ENCODE assay signal across 9 cellular contexts in the genomic region with DNA sequence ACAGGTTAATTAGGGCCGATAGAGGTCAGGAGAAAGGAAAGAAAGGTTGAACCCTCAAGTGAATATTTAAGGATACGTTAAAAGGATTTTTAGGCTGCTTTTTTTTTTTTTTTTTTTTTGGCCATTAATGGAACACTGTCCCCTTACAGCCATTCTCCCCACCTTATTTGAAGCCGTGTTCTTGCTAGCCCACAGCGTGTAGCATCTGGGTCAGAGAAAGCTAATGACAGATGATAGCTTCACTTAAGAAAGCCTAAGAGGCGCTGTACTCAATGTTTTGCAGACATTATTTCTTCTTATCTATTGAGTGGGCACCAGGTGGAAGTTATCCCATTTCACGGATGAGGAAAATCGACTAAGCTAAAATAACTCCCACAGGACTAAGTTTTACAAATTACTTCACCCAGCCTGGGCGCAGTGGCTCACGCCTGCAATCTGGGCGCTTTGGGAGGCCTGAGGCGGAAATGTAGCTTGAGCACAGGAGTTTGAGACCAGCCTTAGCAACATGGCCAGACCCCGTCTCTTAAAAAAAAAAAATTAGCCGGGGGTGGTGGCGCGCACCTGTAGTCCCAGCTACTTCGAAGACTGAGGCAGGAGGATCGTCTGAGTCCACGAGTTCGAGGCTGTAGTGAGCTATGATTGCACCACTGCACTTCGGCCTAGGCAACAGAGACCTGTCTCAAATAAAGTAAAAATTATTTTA. TPM values are rescaled to one million over a fixed set of nuclear protein-coding genes. Genes with fewer than 3 reads are reported as not detected.
DNase-seq lines count a peak whose midpoint lies in the region; ATAC-seq, FAIRE-seq and TF ChIP-seq lines count a peak whose summit lies in the region.
"Had no signal": no experiment of that assay in that cellular context is flagged by ENCODE, and none has a peak within 500 bp of the region (broad histone marks: within the 10 kb centered on the region; RNA-seq: fewer than 3 reads in every experiment).

No MANE protein-coding gene starts in this region.

- no peak for TF ChIP-seq CTCF in A673 (conservative IDR thresholded peaks at IDR 0.05; ENCODE audit: low read depth, low read length)
- no peak for TF ChIP-seq CTCF in K562 (IDR thresholded peaks at IDR 0.05 in 2 of 3, conservative IDR thresholded peaks at IDR 0.05 in 1 of 3; ENCODE audit: insufficient read depth in 2 of 3, low read depth in 1 of 3, low read length in 3 of 3)
- TF ChIP-seq CTCF in mesothelial cell of epicardium (IDR thresholded peaks at IDR 0.05; ENCODE audit: unreplicated experiment), result no peak
- TF ChIP-seq CTCF in foreskin keratinocyte (conservative IDR thresholded peaks at IDR 0.05), result no peak

- peaks cover 7% of the 10 kb centered on the region for H3K36me3 Mint-ChIP-seq in mesothelial cell of epicardium

- peaks cover 29% of the 10 kb centered on the region for H3K4me1 ChIP-seq in A673 (ENCODE audit: insufficient read depth, low read length, poor library complexity, severe bottlenecking)
- H3K4me1 ChIP-seq in K562 (replicated peaks in 1 of 2; ENCODE audit: control insufficient read depth in 2 of 2, insufficient read depth in 2 of 2, low read length in 2 of 2), result peaks cover 18 to 20% of the 10 kb centered on the region in 2 experiments
- H3K4me1 ChIP-seq in foreskin keratinocyte, result no peaks in the 10 kb centered on the region

- peak overlapping the region; percentile 99 for H2AFZ ChIP-seq in K562 (ENCODE audit: low read depth, low read length)

- in situ Hi-C loops in K562 (cut with MboI), result no loop called here

- BruUV-seq in A673 (replicated peaks; lab: Mats Ljungman, UMichigan) (no TSS peak), K562 (replicated peaks; lab: Mats Ljungman, UMichigan) (no TSS peak)

- peak overlapping the region; percentile 94 for H3K4me3 Mint-ChIP-seq in mesothelial cell of epicardium

- H3K9me3 Mint-ChIP-seq in mesothelial cell of epicardium, result no peaks in the 10 kb centered on the region

- intact Hi-C loops in A673 (cut with micrococcal nuclease; ENCODE audit: unreplicated experiment) (no loop called here), K562 (cut with micrococcal nuclease) (no loop called here)

- POLR2A ChIA-PET in A673 (lab: Charles Lee; ENCODE audit: low non-redundant PET) (no interaction called here), HEK293T (lab: Yijun Ruan, JAX) (interaction anchor here (1.0 to 3.5 kb wide), 14 partner anchors 8 to 169 kb away, joined by 3 to 31 read pairs (median 4); partner anchors contain the start of genes AP4B1, DCLRE1B, HIPK1 and RSBN1), K562 (lab: Yijun Ruan, JAX) (interaction anchor here (0.6 to 4.0 kb wide), 17 partner anchors 8 to 870 kb away, joined by 3 to 27 read pairs (median 4); partner anchors contain the start of genes HIPK1 and RSBN1)

- CTCF ChIA-PET in A673 (lab: Charles Lee) (interaction anchor here (0.7 kb wide), 2 partner anchors 172 to 454 kb away, joined by 4 to 11 read pairs; no protein-coding TSS in a partner anchor), HEK293T (lab: Yijun Ruan, JAX) (interaction anchor here (0.7 kb wide), 1 partner anchor 10 kb away, joined by 3 read pairs; no protein-coding TSS in a partner anchor), K562 (lab: Yijun Ruan, JAX; ENCODE audit: low intra/inter-chr PET ratio) (interaction anchor here (0.7 kb wide), 1 partner anchor 144 kb away, joined by 4 read pairs; the partner anchor contains the start of gene AP4B1)

- TF ChIP-seq POLR2A in K562 (conservative IDR thresholded peaks at IDR 0.05), result no peak

- no peak for TF ChIP-seq RAD21 in K562 (CRISPR knock-in tag; conservative IDR thresholded peaks at IDR 0.05 in 1 of 2, IDR thresholded peaks at IDR 0.05 in 1 of 2)

- H3K27ac ChIP-seq in A673 (ENCODE audit: low read depth, low read length, poor library complexity, severe bottlenecking) (no peak overlapping the region), K562 (ENCODE audit: extremely low read depth, low read depth, low read length) (peak overlapping the region; percentile 96), foreskin keratinocyte (no peak overlapping the region)

- no peaks in the 10 kb centered on the region for H3K9me3 ChIP-seq in A673 (ENCODE audit: low read depth, low read length, poor library complexity, severe bottlenecking)
- H3K9me3 ChIP-seq in K562 (replicated peaks; ENCODE audit: control insufficient read depth, insufficient read depth, low read depth, low read length), result no peaks in the 10 kb centered on the region

- H3K27me3 Mint-ChIP-seq in mesothelial cell of epicardium (ENCODE audit: low read depth), result no peaks in the 10 kb centered on the region

- no peak for TF ChIP-seq EP300 in K562 (IDR thresholded peaks at IDR 0.05; ENCODE audit: low read length)

- peak overlapping the region; percentile 93 for H3K4me3 ChIP-seq in A673 (ENCODE audit: low read depth, low read length, poor library complexity, severe bottlenecking)
- peak overlapping the region; percentile 75; the same call in 1 of the 2 replicates for H3K4me3 ChIP-seq in K562

- H3K4me2 ChIP-seq in K562 (ENCODE audit: insufficient read depth, low read length), result peak overlapping the region; percentile 97

- DNase-seq in A673 (ENCODE audit: low spot score) (no peak), HEK293T (ENCODE audit: extremely low spot score) (no peak), K562 (ENCODE audit: extremely low read depth in 1 of 4, low spot score in 3 of 4) (peak in 1 of 4 experiments; percentile 22), mesothelial cell of epicardium (ENCODE audit: low spot score in 2 of 2, unreplicated experiment in 2 of 2) (no peak), NCI-H510A (lab: John Stamatoyannopoulos, UW) (no peak), foreskin keratinocyte (no peak)
- DNase-seq: cortex of kidney had no signal

- H3K9ac ChIP-seq in K562 (ENCODE audit: insufficient read depth in 1 of 2, low read depth in 2 of 2, low read length in 2 of 2), result peak overlapping the region; percentile 87 to 93; a peak in 3 of 4 replicates

- H3K27me3 ChIP-seq in A673 (replicated peaks; ENCODE audit: insufficient read depth, low read depth, low read length, poor library complexity) (no peaks in the 10 kb centered on the region), K562 (ENCODE audit: control insufficient read depth in 2 of 2, insufficient read depth in 2 of 2, low read length in 2 of 2) (no peaks in the 10 kb centered on the region), foreskin keratinocyte (no peaks in the 10 kb centered on the region)

- no peaks in the 10 kb centered on the region for H3K9me1 ChIP-seq in K562 (ENCODE audit: control insufficient read depth, insufficient read depth, low read length)

- H3K36me3 ChIP-seq in A673 (ENCODE audit: insufficient read depth, low read length, poor library complexity, severe bottlenecking) (no peaks in the 10 kb centered on the region), K562 (ENCODE audit: control insufficient read depth, insufficient read depth, low read length) (peaks cover 29% of the 10 kb centered on the region; the same call in 1 of the 3 replicates)

- no peaks in the 10 kb centered on the region for H4K20me1 ChIP-seq in K562 (replicated peaks; ENCODE audit: control insufficient read depth, insufficient read depth, low read length)

- peaks cover 13% of the 10 kb centered on the region for H3K4me1 Mint-ChIP-seq in mesothelial cell of epicardium

- ATAC-seq in K562 (no peak), foreskin keratinocyte (no peak), HG02642 (IDR thresholded peaks at IDR 0.05; ENCODE audit: poor library complexity, unreplicated experiment) (no peak), HG03196 (IDR thresholded peaks at IDR 0.05; ENCODE audit: unreplicated experiment) (no peak)

- peaks cover 30% of the 10 kb centered on the region for H3K79me2 ChIP-seq in K562 (ENCODE audit: control insufficient read depth, insufficient read depth, low read length)

- WGBS in K562 (ENCODE audit: insufficient coverage, low coverage, missing lambda C conversion rate), result 69% methylated on average over 20 of the region's 20 CpGs

- H3K27ac Mint-ChIP-seq in mesothelial cell of epicardium, result peak overlapping the region; percentile 98

- no peak for FAIRE-seq in K562 (lab: Jason Lieb, UNC)

RNA-seq across cellular contexts. Expression of gene PHTF1, which starts 1.0 kb away (rescaled TPM):
- total RNA-seq in A673 (2021) (57.2 and 59.2 TPM in 2 replicates), K562 (2014; rRNA removed) (20.4 and 20.6 TPM in 2 replicates), K562 (2014; rRNA removed; fragmentation: Illumina TruSeq; extraction: Trizol) (28.8 and 32.0 TPM in 2 replicates), K562 (2015; rRNA removed; fragmentation: Illumina TruSeq; extraction: Trizol) (34.4 and 36.2 TPM in 2 replicates), K562 (2021) (26.9 and 28.8 TPM in 2 replicates), mesothelial cell of epicardium (22.9 to 26.7 TPM (median 24.2 TPM) in 3 replicates), foreskin keratinocyte (12.0 and 13.5 TPM in 2 replicates)
- total RNA-seq in K562 (2011; cell fraction: chromatin; rRNA removed; ENCODE audit: low replicate concordance), result 44.6 and 91.3 TPM in 2 replicates
- 26.8 and 37.5 TPM in 2 replicates for total RNA-seq in K562 (2011; cell fraction: nucleolus; rRNA removed)
- 55.9 and 69.6 TPM in 2 replicates for total RNA-seq in K562 (2011; cell fraction: nucleoplasm; rRNA removed)
- polyA plus RNA-seq in K562 (2011; rRNA removed) (14.7 and 23.0 TPM in 2 replicates), K562 (2014; fragmentation: Illumina TruSeq; extraction: Trizol) (20.7 and 22.5 TPM in 2 replicates), K562 (2014; fragmentation: Nextera tagmentation; extraction: Ambion mirVana) (10 to 100 TPM in 1 of 2 experiments, 1 to 10 TPM in 1; 8.4 to 10.8 TPM), K562 (2014; rRNA removed) (20.9 and 23.8 TPM in 2 replicates), foreskin keratinocyte (5.9 and 6.3 TPM in 2 replicates)
- 9.9 and 11.3 TPM in 2 replicates for polyA plus RNA-seq in K562 (2011; cell fraction: cytosol; rRNA removed)
- polyA plus RNA-seq in K562 (2011; cell fraction: nucleus; rRNA removed), result 12.9 and 14.7 TPM in 2 replicates
- 22.7 and 25.8 TPM in 2 replicates for polyA plus RNA-seq in K562 (2012)
- polyA minus RNA-seq in K562 (2011; rRNA and poly(A)+ RNA removed), result 23.9 and 29.9 TPM in 2 replicates
- polyA minus RNA-seq in K562 (2011; cell fraction: cytosol; rRNA and poly(A)+ RNA removed), result 11.5 and 15.3 TPM in 2 replicates
- polyA minus RNA-seq in K562 (2011; cell fraction: nucleus; rRNA and poly(A)+ RNA removed), result 25.3 and 30.5 TPM in 2 replicates

RNA-seq across cellular contexts. Expression of gene RSBN1, which starts 52.0 kb away (rescaled TPM):
- total RNA-seq in A673 (2021) (18.3 and 18.7 TPM in 2 replicates), K562 (2014; rRNA removed) (12.6 and 13.7 TPM in 2 replicates), K562 (2014; rRNA removed; fragmentation: Illumina TruSeq; extraction: Trizol) (15.4 and 17.2 TPM in 2 replicates), K562 (2015; rRNA removed; fragmentation: Illumina TruSeq; extraction: Trizol) (17.2 and 18.2 TPM in 2 replicates), K562 (2021) (17.6 and 20.3 TPM in 2 replicates), mesothelial cell of epicardium (23.7 to 27.7 TPM (median 24.7 TPM) in 3 replicates), foreskin keratinocyte (11.7 and 12.3 TPM in 2 replicates)
- total RNA-seq in K562 (2011; cell fraction: chromatin; rRNA removed; ENCODE audit: low replicate concordance), result 20.7 and 44.4 TPM in 2 replicates
- 13.0 and 14.0 TPM in 2 replicates for total RNA-seq in K562 (2011; cell fraction: nucleolus; rRNA removed)
- total RNA-seq in K562 (2011; cell fraction: nucleoplasm; rRNA removed), result 15.7 and 19.8 TPM in 2 replicates
- polyA plus RNA-seq in K562 (2011; rRNA removed) (20.7 and 24.3 TPM in 2 replicates), K562 (2014; fragmentation: Illumina TruSeq; extraction: Trizol) (12.2 and 12.6 TPM in 2 replicates), K562 (2014; fragmentation: Nextera tagmentation; extraction: Ambion mirVana) (10 to 100 TPM in 1 of 2 experiments, 1 to 10 TPM in 1; 4.5 to 13.0 TPM), K562 (2014; rRNA removed) (7.2 and 10.2 TPM in 2 replicates), foreskin keratinocyte (2.0 and 2.5 TPM in 2 replicates)
- polyA plus RNA-seq in K562 (2011; cell fraction: cytosol; rRNA removed), result 8.9 and 9.2 TPM in 2 replicates
- polyA plus RNA-seq in K562 (2011; cell fraction: nucleus; rRNA removed), result 13.6 and 25.6 TPM in 2 replicates
- polyA plus RNA-seq in K562 (2012), result 9.9 and 11.2 TPM in 2 replicates
- polyA minus RNA-seq in K562 (2011; rRNA and poly(A)+ RNA removed), result 149 and 167 TPM in 2 replicates
- polyA minus RNA-seq in K562 (2011; cell fraction: cytosol; rRNA and poly(A)+ RNA removed), result 21.8 and 29.6 TPM in 2 replicates
- 16.6 and 29.9 TPM in 2 replicates for polyA minus RNA-seq in K562 (2011; cell fraction: nucleus; rRNA and poly(A)+ RNA removed)
